Comparison of ENCODE assay signal across 17 cellular contexts in the genomic region with DNA sequence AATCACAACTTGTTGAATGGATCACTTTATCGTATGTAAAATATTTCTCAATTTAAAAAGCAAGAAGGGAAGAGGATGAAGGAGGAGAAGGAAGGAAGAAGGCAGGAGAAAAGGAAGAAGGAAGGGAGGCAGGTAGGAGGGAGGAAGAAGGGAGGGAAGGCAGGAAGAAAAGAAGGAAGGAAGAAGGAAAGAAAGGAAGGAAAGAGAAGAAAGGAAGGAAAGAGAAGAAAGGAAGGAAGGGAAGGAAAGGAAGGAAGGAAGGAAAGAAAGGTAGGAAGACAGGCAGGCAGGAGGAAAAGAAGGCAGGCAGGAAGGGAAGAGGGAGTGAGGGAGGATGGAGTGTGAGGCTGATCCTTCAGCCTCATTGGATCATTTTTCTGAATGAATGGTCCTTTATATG.
DNase-seq lines count a peak whose midpoint lies in the region; ATAC-seq, FAIRE-seq and TF ChIP-seq lines count a peak whose summit lies in the region.
"Had no signal": no experiment of that assay in that cellular context is flagged by ENCODE, and none has a peak within 500 bp of the region (broad histone marks: within the 10 kb centered on the region; RNA-seq: fewer than 3 reads in every experiment).

No MANE protein-coding gene starts in this region.

- H3K4me1 ChIP-seq in HepG2 (ENCODE audit: insufficient read depth, low read length) (no peaks in the 10 kb centered on the region), right lobe of liver (no peaks in the 10 kb centered on the region), PC-9 (replicated peaks; ENCODE audit: insufficient read depth) (peaks cover 30% of the 10 kb centered on the region), H1 (replicated peaks in 1 of 4; ENCODE audit: control insufficient read depth in 3 of 4, insufficient read depth in 4 of 4, low read length in 3 of 4) (peaks cover 0 to 6% (median 3%) of the 10 kb centered on the region in 4 experiments; a peak in 4 of 7 replicates), osteoblast (ENCODE audit: insufficient read depth, low read length) (no peaks in the 10 kb centered on the region), SJCRH30 (no peaks in the 10 kb centered on the region)
- H3K4me1 ChIP-seq: BLaER1 had no signal

- no peak for TF ChIP-seq POLR2A in HepG2 (IDR thresholded peaks at IDR 0.05; ENCODE audit: insufficient read depth in 1 of 2, low read depth in 2 of 2, low read length in 2 of 2)
- no peak for TF ChIP-seq POLR2A in right lobe of liver (IDR thresholded peaks at IDR 0.05)
- TF ChIP-seq POLR2A in H1 (IDR thresholded peaks at IDR 0.05; ENCODE audit: control extremely low read depth in 1 of 2, low read depth in 2 of 2, low read length in 2 of 2), result no peak

- POLR2A ChIA-PET in HepG2 (lab: Yijun Ruan, JAX), result no interaction called here
- POLR2A ChIA-PET in PC-9 (lab: Charles Lee; ENCODE audit: unreplicated experiment), result no interaction called here
- POLR2A ChIA-PET in H1 (lab: Charles Lee; ENCODE audit: partially characterized antibody), result no interaction called here

- no peak overlapping the region for H2AFZ ChIP-seq in HepG2 (ENCODE audit: low read length)
- no peak overlapping the region for H2AFZ ChIP-seq in PC-9
- no peak overlapping the region for H2AFZ ChIP-seq in H1 (ENCODE audit: low read length)
- H2AFZ ChIP-seq in osteoblast (ENCODE audit: low read length), result no peak overlapping the region

- TF ChIP-seq RAD21 in HepG2 (CRISPR knock-in tag; IDR thresholded peaks at IDR 0.05), result no peak
- TF ChIP-seq RAD21 in H1 (IDR thresholded peaks at IDR 0.05 in 1 of 2, conservative IDR thresholded peaks at IDR 0.05 in 1 of 2; ENCODE audit: low read depth in 2 of 2, low read length in 2 of 2), result no peak

- no peak overlapping the region for H2BK12ac ChIP-seq in H1 (ENCODE audit: low read depth, low read length)

- H3K27ac ChIP-seq in HepG2 (ENCODE audit: extremely low read length, insufficient read depth, low read length) (no peak overlapping the region), right lobe of liver (no peak overlapping the region), PC-9 (peak overlapping the region; percentile 76; the same call in 1 of the 2 replicates), H1 (ENCODE audit: low read depth, low read length) (no peak overlapping the region), osteoblast (ENCODE audit: low read depth, low read length) (peak overlapping the region; percentile 10), SJCRH30 (no peak overlapping the region)
- H3K27ac ChIP-seq: BLaER1 had no signal

- H3K9ac ChIP-seq in HepG2 (ENCODE audit: insufficient read depth, low read depth, low read length), result no peak overlapping the region
- H3K9ac ChIP-seq in H1 (replicated peaks in 1 of 4; ENCODE audit: extremely low read depth in 1 of 4, low read depth in 3 of 4, low read length in 3 of 4), result no peak overlapping the region
- H3K9ac ChIP-seq: BLaER1 had no signal

- H2BK15ac ChIP-seq in H1 (ENCODE audit: low read length), result no peak overlapping the region

- peaks cover 1% of the 10 kb centered on the region; the same call in 1 of the 2 replicates for H3K23me2 ChIP-seq in H1 (ENCODE audit: low read depth, low read length)

- H3K4ac ChIP-seq in H1 (replicated peaks; ENCODE audit: insufficient read length, low read depth, low read length), result no peak overlapping the region

- no peak overlapping the region for H3K4me2 ChIP-seq in HepG2 (ENCODE audit: low read depth, low read length)
- no peak overlapping the region for H3K4me2 ChIP-seq in PC-9
- H3K4me2 ChIP-seq in H1 (ENCODE audit: insufficient read depth in 1 of 2, low read depth in 2 of 2, low read length in 2 of 2), result no peak overlapping the region
- H3K4me2 ChIP-seq in osteoblast (ENCODE audit: insufficient read depth, low read length), result no peak overlapping the region
- H3K4me2 ChIP-seq: BLaER1 had no signal

- H3K9me3 ChIP-seq in HepG2 (ENCODE audit: low read length) (no peaks in the 10 kb centered on the region), right lobe of liver (no peaks in the 10 kb centered on the region), PC-9 (ENCODE audit: insufficient read depth, low read depth) (no peaks in the 10 kb centered on the region), H1 (ENCODE audit: insufficient read depth in 2 of 2, low read depth in 1 of 2, low read length in 1 of 2) (no peaks in the 10 kb centered on the region), osteoblast (ENCODE audit: low read depth, low read length) (no peaks in the 10 kb centered on the region), SJCRH30 (replicated peaks) (no peaks in the 10 kb centered on the region)
- H3K9me3 ChIP-seq: BLaER1 had no signal

- FAIRE-seq in HepG2 (lab: Jason Lieb, UNC) (no peak), H1 (lab: Jason Lieb, UNC) (no peak)
- FAIRE-seq: GM19239 had no signal

- CTCF ChIA-PET in HepG2 (lab: Yijun Ruan, JAX; ENCODE audit: low intra/inter-chr PET ratio, low total read pairs), result no interaction called here
- CTCF ChIA-PET in PC-9 (lab: Charles Lee), result no interaction called here
- CTCF ChIA-PET in H1 (lab: Charles Lee; ENCODE audit: partially characterized antibody), result interaction anchor here (1.1 to 1.5 kb wide), 3 partner anchors 40 to 263 kb away, joined by 3 to 5 read pairs (median 4); a partner anchor contains a TSS

- no peak overlapping the region for H2AK5ac ChIP-seq in H1 (ENCODE audit: low read depth, low read length)

- H4K5ac ChIP-seq in H1 (ENCODE audit: insufficient read length, low read depth, low read length), result no peak overlapping the region

- H3K79me2 ChIP-seq in HepG2 (ENCODE audit: insufficient read depth, low read length) (no peaks in the 10 kb centered on the region), PC-9 (ENCODE audit: low read depth) (no peaks in the 10 kb centered on the region), H1 (ENCODE audit: control insufficient read depth in 1 of 2, insufficient read depth in 2 of 2, low read length in 2 of 2) (no peaks in the 10 kb centered on the region), osteoblast (ENCODE audit: insufficient read depth, low read length) (peaks cover 2% of the 10 kb centered on the region)

- H2BK5ac ChIP-seq in H1 (ENCODE audit: low read depth, low read length), result no peak overlapping the region

- 98% methylated on average over 1 of the region's 1 CpG for WGBS in HepG2 (ENCODE audit: low lambda C conversion rate)
- 100% methylated on average over 1 of the region's 1 CpG for WGBS in right lobe of liver (ENCODE audit: insufficient coverage, low coverage, low lambda C conversion rate, missing lambda C conversion rate)
- WGBS in H1 (ENCODE audit: extremely low coverage in 1 of 2, insufficient coverage in 1 of 2, insufficient read length in 1 of 2, insufficient replicate concordance in 2 of 2, low coverage in 1 of 2, low lambda C conversion rate in 2 of 2, missing lambda C conversion rate in 1 of 2), 2 experiments, result 93% methylated on average over 1 of the region's 1 CpG; no CpG with 5 or more reads in 1 of the 2 experiments

- H3K79me1 ChIP-seq in H1 (ENCODE audit: low read depth, low read length), result no peaks in the 10 kb centered on the region

- in situ Hi-C loops in HepG2 (cut with HindIII; ENCODE audit: extremely low pct_ligation_motif_present, low pct_unique_long_range_greater_than_20kb), result no loop called here

- no peak overlapping the region for H3K23ac ChIP-seq in H1 (ENCODE audit: insufficient read length)

- no peak overlapping the region for H3K14ac ChIP-seq in H1 (ENCODE audit: insufficient read length)

- H3K56ac ChIP-seq in H1 (replicated peaks; ENCODE audit: insufficient read length, low read depth, low read length), result peak overlapping the region; percentile 70

- H3K9me2 ChIP-seq in PC-9 (ENCODE audit: insufficient read depth), result no peaks in the 10 kb centered on the region

- TF ChIP-seq CTCF in HepG2 (CRISPR knock-in tag; IDR thresholded peaks at IDR 0.05) (no peak), right lobe of liver (IDR thresholded peaks at IDR 0.05) (no peak), PC-9 (conservative IDR thresholded peaks at IDR 0.05) (no peak), H1 (IDR thresholded peaks at IDR 0.05; ENCODE audit: control extremely low read depth in 1 of 3, insufficient read depth in 1 of 3, low read depth in 1 of 3, low read length in 3 of 3) (no peak), osteoblast (IDR thresholded peaks at IDR 0.05; ENCODE audit: extremely low read depth, low read depth, low read length) (no peak)

- intact Hi-C loops in HepG2 (cut with micrococcal nuclease; ENCODE audit: unreplicated experiment) (no loop called here), right lobe of liver (cut with DNase I) (no loop called here), PC-9 (cut with micrococcal nuclease; ENCODE audit: unreplicated experiment) (loop anchor here (10.0 kb wide), 1 partner anchor 442 kb away; no protein-coding TSS in a partner anchor)

- no peak for ATAC-seq in HepG2
- no peak for ATAC-seq in right lobe of liver

- H3K36me3 ChIP-seq in HepG2 (replicated peaks in 1 of 2; ENCODE audit: control insufficient read depth in 1 of 2, insufficient read depth in 2 of 2, low read length in 2 of 2) (no peaks in the 10 kb centered on the region), right lobe of liver (no peaks in the 10 kb centered on the region), PC-9 (ENCODE audit: low read depth) (no peaks in the 10 kb centered on the region), H1 (ENCODE audit: control insufficient read depth in 2 of 4, insufficient read depth in 4 of 4, low read length in 3 of 4) (no peaks in the 10 kb centered on the region), osteoblast (ENCODE audit: insufficient read depth, low read length) (peaks cover 85% of the 10 kb centered on the region), SJCRH30 (no peaks in the 10 kb centered on the region)
- H3K36me3 ChIP-seq: BLaER1 had no signal

- H2BK20ac ChIP-seq in H1 (ENCODE audit: low read length), result no peak overlapping the region

- DNase-seq in HepG2 (ENCODE audit: low spot score) (no peak), right lobe of liver (no peak), PC-9 (no peak), H1 (ENCODE audit: low read depth in 1 of 2, low spot score in 2 of 2) (no peak), osteoblast (ENCODE audit: insufficient read length, low spot score, missing footprints) (no peak), NCI-H2029 treated with DMSO at 0.1 percent for 48 hours (lab: John Stamatoyannopoulos, UW) (no peak), SJCRH30 (no peak)
- DNase-seq in activated CD4-positive, CD25-positive, alpha-beta regulatory T cell (lab: John Stamatoyannopoulos, UW), result no peak
- DNase-seq: 8988T; CD4-positive, alpha-beta memory T cell; DMS79 treated with DMSO at 0.1 percent for 48 hours; GF-D8; GOT3; H9; KG1 had no signal

- BruUV-seq in HepG2 (replicated peaks; lab: Mats Ljungman, UMichigan) (no TSS peak), PC-9 (replicated peaks; lab: Mats Ljungman, UMichigan) (no TSS peak)

- H3K4me3 ChIP-seq in HepG2 (replicated peaks in 1 of 3; ENCODE audit: insufficient read depth in 1 of 3, low read depth in 2 of 3, low read length in 3 of 3) (no peak overlapping the region), right lobe of liver (no peak overlapping the region), PC-9 (no peak overlapping the region), H1 (ENCODE audit: extremely low read depth in 1 of 4, insufficient read depth in 2 of 4, low read depth in 3 of 4, low read length in 4 of 4) (no peak overlapping the region), osteoblast (ENCODE audit: insufficient read depth, low read length) (no peak overlapping the region), SJCRH30 (no peak overlapping the region)
- H3K4me3 ChIP-seq: BLaER1 had no signal

- H4K8ac ChIP-seq in H1 (ENCODE audit: extremely low read depth, insufficient read depth, low read length), result no peak overlapping the region

- no peak overlapping the region for H3K18ac ChIP-seq in H1 (ENCODE audit: extremely low read depth, low read length)

- no peak overlapping the region for H4K91ac ChIP-seq in H1 (replicated peaks; ENCODE audit: insufficient read length, low read length)

- no peaks in the 10 kb centered on the region for H3K27me3 ChIP-seq in HepG2 (ENCODE audit: control insufficient read depth in 1 of 2, insufficient read depth in 2 of 2, low read length in 2 of 2)
- H3K27me3 ChIP-seq in right lobe of liver, result no peaks in the 10 kb centered on the region
- no peaks in the 10 kb centered on the region for H3K27me3 ChIP-seq in PC-9 (ENCODE audit: insufficient read depth, low read depth)
- H3K27me3 ChIP-seq in H1 (replicated peaks in 1 of 4; ENCODE audit: control insufficient read depth in 3 of 4, extremely low read depth in 1 of 4, insufficient read depth in 3 of 4, low read length in 3 of 4), result no peaks in the 10 kb centered on the region
- H3K27me3 ChIP-seq in osteoblast (ENCODE audit: insufficient read depth, low read length), result no peaks in the 10 kb centered on the region
- H3K27me3 ChIP-seq in SJCRH30, result no peaks in the 10 kb centered on the region
- H3K27me3 ChIP-seq: BLaER1 had no signal

- H4K20me1 ChIP-seq in HepG2 (ENCODE audit: insufficient read depth, low read length), result no peaks in the 10 kb centered on the region
- H4K20me1 ChIP-seq in PC-9 (ENCODE audit: insufficient read depth), result no peaks in the 10 kb centered on the region
- no peaks in the 10 kb centered on the region for H4K20me1 ChIP-seq in H1 (replicated peaks in 1 of 2; ENCODE audit: control insufficient read depth in 1 of 2, insufficient read depth in 2 of 2, low read length in 2 of 2)
- peaks cover 5% of the 10 kb centered on the region for H4K20me1 ChIP-seq in osteoblast (ENCODE audit: insufficient read depth, low read length)
- H4K20me1 ChIP-seq: BLaER1 had no signal

- no peak overlapping the region for H2BK120ac ChIP-seq in H1 (replicated peaks; ENCODE audit: low read depth, low read length)

- TF ChIP-seq EP300 in HepG2 (IDR thresholded peaks at IDR 0.05; ENCODE audit: low read depth in 2 of 2, low read length in 2 of 2) (no peak), HepG2 (CRISPR knock-in tag; IDR thresholded peaks at IDR 0.05; ENCODE audit: borderline replicate concordance) (no peak), H1 (IDR thresholded peaks at IDR 0.05; ENCODE audit: borderline replicate concordance in 1 of 2, low read depth in 2 of 2, low read length in 2 of 2) (no peak)

- H3F3A ChIP-seq in PC-9 (ENCODE audit: insufficient read depth, low read depth), result peaks cover 21% of the 10 kb centered on the region; the same call in 1 of the 2 replicates

Comparison
In these comparisons a context has a peak if more than half of its experiments do, and no peak if none do; other contexts are left out.
1. H3K27ac ChIP-seq: peak in PC-9 (single experiment) and osteoblast (single experiment); none in HepG2 (single experiment), right lobe of liver (0 of 3), H1 (single experiment) and SJCRH30 (single experiment).